ENCODE assay signal across 16 cellular contexts in the genomic region with DNA sequence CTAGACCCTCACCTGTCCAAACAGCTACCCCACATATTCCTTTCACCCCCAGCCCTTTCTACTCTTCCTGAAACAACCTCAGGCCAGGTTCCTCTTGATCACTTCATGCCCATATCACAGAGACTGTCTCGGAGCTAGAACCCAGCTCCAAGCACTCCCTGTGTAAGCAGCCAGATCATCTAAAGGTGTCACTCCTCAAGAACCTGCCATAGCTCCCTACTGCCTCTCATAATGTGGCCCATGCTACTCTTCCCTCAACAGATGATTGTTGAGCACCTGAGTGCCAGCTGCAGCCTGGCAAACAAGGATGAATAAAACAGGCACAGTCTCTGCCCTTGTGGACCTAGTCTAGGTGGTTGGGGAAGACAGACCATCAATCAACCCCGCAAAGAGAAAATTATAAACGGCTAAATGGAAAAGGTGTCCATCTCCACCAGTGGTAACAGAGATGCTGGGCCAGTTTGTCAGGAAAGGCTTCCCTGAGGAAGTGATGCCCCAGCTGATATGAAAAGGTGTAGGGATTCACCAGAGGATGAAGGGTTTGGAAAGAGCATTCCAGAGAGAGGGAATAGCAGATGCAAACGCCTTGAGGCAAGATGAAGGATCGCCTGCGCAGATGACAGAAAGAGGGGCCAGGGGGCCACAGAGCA. TPM values are rescaled to one million over a fixed set of nuclear protein-coding genes. Genes with fewer than 3 reads are reported as not detected.
DNase-seq lines count a peak whose midpoint lies in the region; ATAC-seq, FAIRE-seq and TF ChIP-seq lines count a peak whose summit lies in the region.
"Had no signal": no experiment of that assay in that cellular context is flagged by ENCODE, and none has a peak within 500 bp of the region (broad histone marks: within the 10 kb centered on the region; RNA-seq: fewer than 3 reads in every experiment).

No MANE protein-coding gene starts in this region.

- no peak for FAIRE-seq in frontal cortex (lab: Jason Lieb, UNC)
- FAIRE-seq: A204.1 had no signal

- ATAC-seq in activated CD8-positive, alpha-beta T cell treated with anti-CD3 and anti-CD28 coated beads, Interleukin-2, amount 10 ng/mL, durations not matched to agents 7 days and 5 days, result no peak
- ATAC-seq in activated CD8-positive, alpha-beta T cell treated with anti-CD3 and anti-CD28 coated beads for 36 hours, result no peak
- ATAC-seq in right cardiac atrium, result no peak
- no peak for ATAC-seq in psoas muscle
- no peak for ATAC-seq in esophagus mucosa
- ATAC-seq: upper lobe of right lung had no signal

- 76% methylated on average over 6 of the region's 6 CpGs for WGBS in right cardiac atrium
- WGBS in psoas muscle, 3 donors, result 56 to 69% (median 57%) methylated on average over 6 of the region's 6 CpGs

- CTCF ChIA-PET in activated CD8-positive, alpha-beta T cell treated with anti-CD3 and anti-CD28 coated beads, Interleukin-2, amount 10 ng/mL, durations not matched to agents 7 days and 5 days (lab: Charles Lee), result no interaction called here
- CTCF ChIA-PET in activated CD8-positive, alpha-beta T cell treated with anti-CD3 and anti-CD28 coated beads for 36 hours (lab: Charles Lee), result no interaction called here
- CTCF ChIA-PET in PC-9 (lab: Charles Lee), result interaction anchor here (0.7 kb wide), 1 partner anchor 21 kb away, joined by 4 read pairs; no protein-coding TSS in a partner anchor

- peaks cover 99% of the 10 kb centered on the region for H3K79me2 ChIP-seq in PC-9 (ENCODE audit: low read depth)

- H3K9me3 ChIP-seq in PC-9 (ENCODE audit: insufficient read depth, low read depth) (no peaks in the 10 kb centered on the region), right cardiac atrium (ENCODE audit: control insufficient read depth, low read length) (no peaks in the 10 kb centered on the region), psoas muscle (no peaks in the 10 kb centered on the region)
- H3K9me3 ChIP-seq: upper lobe of right lung had no signal

- H3K4me1 ChIP-seq in PC-9 (replicated peaks; ENCODE audit: insufficient read depth) (peaks cover 26% of the 10 kb centered on the region), right cardiac atrium (ENCODE audit: control insufficient read depth, insufficient read depth, low read length) (peaks cover 36% of the 10 kb centered on the region), psoas muscle (peaks cover 91% of the 10 kb centered on the region)

- H3F3A ChIP-seq in PC-9 (ENCODE audit: insufficient read depth, low read depth), result peaks cover 25% of the 10 kb centered on the region

- no peak for DNase-seq in activated CD8-positive, alpha-beta T cell treated with anti-CD3 and anti-CD28 coated beads, Interleukin-2, amount 10 ng/mL, durations not matched to agents 7 days and 5 days
- no peak for DNase-seq in activated CD8-positive, alpha-beta T cell treated with anti-CD3 and anti-CD28 coated beads for 36 hours
- DNase-seq in PC-9 (peak in 1 of 2 experiments; percentile 6), right cardiac atrium (no peak), psoas muscle (no peak), frontal cortex (ENCODE audit: low spot score in 2 of 2) (no peak)
- no peak for DNase-seq in stimulated activated CD4-positive, alpha-beta T cell treated with anti-CD3 and anti-CD28 coated beads, Interleukin-4, amount 100 ng/mL, for 1 hour
- DNase-seq: activated CD4-positive, alpha-beta memory T cell treated with anti-CD3 and anti-CD28 coated beads for 36 hours; activated naive CD4-positive, alpha-beta T cell treated with Interleukin-2 at 50 U/mL for 16 hours; DMS79; NCI-H2227 treated with DMSO at 0.1 percent for 48 hours; upper lobe of right lung had no signal

- H3K36me3 ChIP-seq in PC-9 (ENCODE audit: low read depth) (0 out of 2 replicates have a peak, but pooled peaks cover 6% of the 10 kb centered on the region), psoas muscle (ENCODE audit: insufficient read depth in 1 of 2, low read depth in 1 of 2) (no peaks in the 10 kb centered on the region)
- H3K36me3 ChIP-seq: upper lobe of right lung had no signal

- no peaks in the 10 kb centered on the region for H3K9me2 ChIP-seq in PC-9 (ENCODE audit: insufficient read depth)

- intact Hi-C loops in activated CD8-positive, alpha-beta T cell treated with anti-CD3 and anti-CD28 coated beads for 36 hours (cut with micrococcal nuclease), result no loop called here
- intact Hi-C loops in PC-9 (cut with micrococcal nuclease; ENCODE audit: unreplicated experiment) (loop anchor here (5.0 kb wide), 1 partner anchor 34 kb away; a partner anchor contains a TSS), right cardiac atrium (cut with DNase I) (no loop called here), psoas muscle (cut with DNase I) (no loop called here)

- H3K4me2 ChIP-seq in PC-9, result peak overlapping the region; percentile 39

- TF ChIP-seq CTCF in activated CD8-positive, alpha-beta T cell treated with anti-CD3 and anti-CD28 coated beads for 36 hours (IDR thresholded peaks at IDR 0.05), result no peak
- TF ChIP-seq CTCF in PC-9 (conservative IDR thresholded peaks at IDR 0.05), result no peak
- no peak for TF ChIP-seq CTCF in psoas muscle (IDR thresholded peaks at IDR 0.05)

- POLR2A ChIA-PET in activated CD8-positive, alpha-beta T cell treated with anti-CD3 and anti-CD28 coated beads, Interleukin-2, amount 10 ng/mL, durations not matched to agents 7 days and 5 days (lab: Charles Lee), result no interaction called here
- POLR2A ChIA-PET in activated CD8-positive, alpha-beta T cell treated with anti-CD3 and anti-CD28 coated beads for 36 hours (lab: Charles Lee), result interaction anchor here (0.8 kb wide), 1 partner anchor 13 kb away, joined by 3 read pairs; no protein-coding TSS in a partner anchor
- POLR2A ChIA-PET in PC-9 (lab: Charles Lee; ENCODE audit: unreplicated experiment), result interaction anchor here (0.9 kb wide), 1 partner anchor 16 kb away, joined by 6 read pairs; no protein-coding TSS in a partner anchor

- H3K27ac ChIP-seq in PC-9 (no peak overlapping the region), right cardiac atrium (ENCODE audit: low read length) (peak overlapping the region; percentile 69), psoas muscle (peak overlapping the region; percentile 94)

- H3K4me3 ChIP-seq in PC-9, result no peak overlapping the region
- H3K4me3 ChIP-seq in right cardiac atrium (ENCODE audit: low read length), result no peak overlapping the region
- H3K4me3 ChIP-seq in psoas muscle, result peak overlapping the region; percentile 30
- H3K4me3 ChIP-seq: upper lobe of right lung had no signal

- peaks cover 82% of the 10 kb centered on the region for H4K20me1 ChIP-seq in PC-9 (ENCODE audit: insufficient read depth)

- no peak overlapping the region for H3K4me3 Mint-ChIP-seq in activated CD8-positive, alpha-beta T cell treated with anti-CD3 and anti-CD28 coated beads, Interleukin-2, amount 10 ng/mL, durations not matched to agents 7 days and 5 days
- no peak overlapping the region for H3K4me3 Mint-ChIP-seq in activated CD8-positive, alpha-beta T cell treated with anti-CD3 and anti-CD28 coated beads for 36 hours
- H3K4me3 Mint-ChIP-seq: activated CD4-positive, alpha-beta memory T cell treated with anti-CD3 and anti-CD28 coated beads for 36 hours had no signal

- H2AFZ ChIP-seq in PC-9, result no peak overlapping the region

- H3K27ac Mint-ChIP-seq in activated CD8-positive, alpha-beta T cell treated with anti-CD3 and anti-CD28 coated beads, Interleukin-2, amount 10 ng/mL, durations not matched to agents 7 days and 5 days, result peak overlapping the region; percentile 76
- no peak overlapping the region for H3K27ac Mint-ChIP-seq in activated CD8-positive, alpha-beta T cell treated with anti-CD3 and anti-CD28 coated beads for 36 hours
- H3K27ac Mint-ChIP-seq: activated CD4-positive, alpha-beta memory T cell treated with anti-CD3 and anti-CD28 coated beads for 36 hours had no signal

- no peaks in the 10 kb centered on the region for H3K9me3 Mint-ChIP-seq in activated CD8-positive, alpha-beta T cell treated with anti-CD3 and anti-CD28 coated beads, Interleukin-2, amount 10 ng/mL, durations not matched to agents 7 days and 5 days (ENCODE audit: insufficient read depth)
- H3K9me3 Mint-ChIP-seq in activated CD8-positive, alpha-beta T cell treated with anti-CD3 and anti-CD28 coated beads for 36 hours, result no peaks in the 10 kb centered on the region
- H3K9me3 Mint-ChIP-seq: activated CD4-positive, alpha-beta memory T cell treated with anti-CD3 and anti-CD28 coated beads for 36 hours had no signal

- no TSS peak for BruUV-seq in PC-9 (replicated peaks; lab: Mats Ljungman, UMichigan)

- H3K27me3 ChIP-seq in PC-9 (ENCODE audit: insufficient read depth, low read depth) (no peaks in the 10 kb centered on the region), right cardiac atrium (ENCODE audit: control insufficient read depth, insufficient read depth) (no peaks in the 10 kb centered on the region), psoas muscle (ENCODE audit: insufficient read depth in 3 of 3, low read length in 2 of 3) (no peaks in the 10 kb centered on the region)
- H3K27me3 ChIP-seq: upper lobe of right lung had no signal

- H3K4me1 Mint-ChIP-seq in activated CD8-positive, alpha-beta T cell treated with anti-CD3 and anti-CD28 coated beads, Interleukin-2, amount 10 ng/mL, durations not matched to agents 7 days and 5 days (ENCODE audit: low read depth), result peaks cover 26% of the 10 kb centered on the region
- peaks cover 44% of the 10 kb centered on the region for H3K4me1 Mint-ChIP-seq in activated CD8-positive, alpha-beta T cell treated with anti-CD3 and anti-CD28 coated beads for 36 hours (ENCODE audit: low read depth)

- peaks cover 6% of the 10 kb centered on the region for H3K36me3 Mint-ChIP-seq in activated CD8-positive, alpha-beta T cell treated with anti-CD3 and anti-CD28 coated beads, Interleukin-2, amount 10 ng/mL, durations not matched to agents 7 days and 5 days (ENCODE audit: low read depth)
- peaks cover 3% of the 10 kb centered on the region for H3K36me3 Mint-ChIP-seq in activated CD8-positive, alpha-beta T cell treated with anti-CD3 and anti-CD28 coated beads for 36 hours (ENCODE audit: low read depth)
- H3K36me3 Mint-ChIP-seq: activated CD4-positive, alpha-beta memory T cell treated with anti-CD3 and anti-CD28 coated beads for 36 hours had no signal

- H3K27me3 Mint-ChIP-seq in activated CD8-positive, alpha-beta T cell treated with anti-CD3 and anti-CD28 coated beads, Interleukin-2, amount 10 ng/mL, durations not matched to agents 7 days and 5 days (ENCODE audit: low read depth), result no peaks in the 10 kb centered on the region
- H3K27me3 Mint-ChIP-seq in activated CD8-positive, alpha-beta T cell treated with anti-CD3 and anti-CD28 coated beads for 36 hours, result no peaks in the 10 kb centered on the region
- H3K27me3 Mint-ChIP-seq: activated CD4-positive, alpha-beta memory T cell treated with anti-CD3 and anti-CD28 coated beads for 36 hours had no signal

RNA-seq across cellular contexts. Expression of a gene that starts 8.3 kb away (rescaled TPM):
- 10 to 100 TPM; 34.1 to 35.5 TPM for total RNA-seq in activated CD8-positive, alpha-beta T cell treated with anti-CD3 and anti-CD28 coated beads, Interleukin-2, amount 10 ng/mL, durations not matched to agents 7 days and 5 days
- 10 to 100 TPM; 27.4 to 28.3 TPM for total RNA-seq in activated CD8-positive, alpha-beta T cell treated with anti-CD3 and anti-CD28 coated beads for 36 hours
- 40.9 and 49.0 TPM in 2 replicates for total RNA-seq in PC-9 (2021)
- total RNA-seq in right cardiac atrium, result 10 to 100 TPM; 64.6 to 88.9 (median 83.0) TPM
- polyA plus RNA-seq in right cardiac atrium, result 52.9 TPM
- 100 to 1,000 TPM in 2 of 4 donors, 10 to 100 TPM in 2; 49.1 to 125 (median 86.1) TPM for total RNA-seq in psoas muscle
- 10 to 100 TPM; 60.7 to 80.2 (median 65.4) TPM for polyA plus RNA-seq in psoas muscle
- total RNA-seq in esophagus mucosa, result 27.5 TPM
- total RNA-seq in frontal cortex, result 15.1 TPM

RNA-seq across cellular contexts. Expression of a gene that starts 32.5 kb away (rescaled TPM):
- not detected for total RNA-seq in activated CD8-positive, alpha-beta T cell treated with anti-CD3 and anti-CD28 coated beads, Interleukin-2, amount 10 ng/mL, durations not matched to agents 7 days and 5 days
- not detected for total RNA-seq in activated CD8-positive, alpha-beta T cell treated with anti-CD3 and anti-CD28 coated beads for 36 hours
- total RNA-seq in PC-9 (2021) (not detected in 2 replicates), right cardiac atrium (not detected), psoas muscle (under 1 TPM in 1 of 4 donors, not detected in 3; 0.32 TPM), esophagus mucosa (not detected), frontal cortex (not detected)
- polyA plus RNA-seq in right cardiac atrium (not detected), psoas muscle (under 1 TPM in 2 of 3 donors, not detected in 1; 0.07 to 0.25 TPM)
- total RNA-seq: activated CD4-positive, alpha-beta memory T cell treated with anti-CD3 and anti-CD28 coated beads for 36 hours; fibroblast of lung; T-helper 1 cell treated with Interleukin-12 subunit alpha and Interleukin-12 subunit beta and Interleukin-4 antibody, amounts not matched to agents 30 ng/mL and 1 ng/mL, for 36 hours; upper lobe of right lung had no signal
- polyA plus RNA-seq: fibroblast of lung had no signal

RNA-seq across cellular contexts. Expression of a gene that starts 32.7 kb away (rescaled TPM):
- 1 to 10 TPM; 3.0 to 3.1 TPM for total RNA-seq in activated CD8-positive, alpha-beta T cell treated with anti-CD3 and anti-CD28 coated beads, Interleukin-2, amount 10 ng/mL, durations not matched to agents 7 days and 5 days
- 1 to 10 TPM; 1.9 to 2.3 TPM for total RNA-seq in activated CD8-positive, alpha-beta T cell treated with anti-CD3 and anti-CD28 coated beads for 36 hours
- total RNA-seq in PC-9 (2021) (5.0 and 6.7 TPM in 2 replicates), right cardiac atrium (1 to 10 TPM; 3.4 to 4.2 (median 4.0) TPM), psoas muscle (1 to 10 TPM; 3.8 to 7.1 (median 5.2) TPM), esophagus mucosa (1.8 TPM), frontal cortex (3.3 TPM)
- polyA plus RNA-seq in right cardiac atrium (3.3 TPM), psoas muscle (1 to 10 TPM; 5.7 to 7.4 (median 6.1) TPM)
